Comparison of ENCODE assay signal across 17 cellular contexts in genomic region chr5:79792518-79792917, GRCh38.
DNase-seq lines count a peak whose midpoint lies in the region; ATAC-seq, FAIRE-seq and TF ChIP-seq lines count a peak whose summit lies in the region.
"Had no signal": no experiment of that assay in that cellular context is flagged by ENCODE, and none has a peak within 500 bp of the region (broad histone marks: within the 10 kb centered on the region; RNA-seq: fewer than 3 reads in every experiment).

No MANE protein-coding gene starts in this region.

- H3K4me1 ChIP-seq in left ventricle myocardium inferior (peaks cover 83% of the 10 kb centered on the region), kidney (ENCODE audit: control insufficient read depth in 1 of 2, insufficient read depth in 1 of 2, low read depth in 1 of 2, low read length in 2 of 2) (peaks cover 20 to 42% of the 10 kb centered on the region in 2 donors), skeletal muscle tissue (ENCODE audit: control insufficient read depth in 3 of 3, insufficient read depth in 3 of 3, low read length in 3 of 3) (peaks cover 34 to 54% (median 50%) of the 10 kb centered on the region in 3 donors)
- H3K4me1 ChIP-seq: A549, BE2C had no signal

- H3K27me3 Mint-ChIP-seq in nephron (ENCODE audit: low read depth), result peaks cover 7% of the 10 kb centered on the region

- peaks cover 9% of the 10 kb centered on the region for H3K4me1 Mint-ChIP-seq in nephron
- H3K4me1 Mint-ChIP-seq: CD4-positive, alpha-beta memory T cell; GM23338; H9 had no signal

- TF ChIP-seq CTCF in left ventricle myocardium inferior (IDR thresholded peaks at IDR 0.05; ENCODE audit: borderline replicate concordance), result no peak
- no peak for TF ChIP-seq CTCF in kidney (IDR thresholded peaks at IDR 0.05; ENCODE audit: borderline replicate concordance, extremely low read depth, insufficient read depth)
- TF ChIP-seq CTCF in nephron (IDR thresholded peaks at IDR 0.05; ENCODE audit: unreplicated experiment in 3 of 3), result no peak

- H3K36me3 Mint-ChIP-seq in nephron (ENCODE audit: low read depth), result peaks cover 47% of the 10 kb centered on the region

- no peak overlapping the region for H3K4me3 Mint-ChIP-seq in nephron
- H3K4me3 Mint-ChIP-seq: CD4-positive, alpha-beta memory T cell; GM23338; H9 had no signal

- H3K9me3 Mint-ChIP-seq in nephron, result peaks cover 3% of the 10 kb centered on the region
- H3K9me3 Mint-ChIP-seq: GM23338, H9 had no signal

- H3K9me3 ChIP-seq in left ventricle myocardium inferior (replicated peaks), result no peaks in the 10 kb centered on the region
- H3K9me3 ChIP-seq in kidney (ENCODE audit: control insufficient read depth in 1 of 2, low read length in 2 of 2), result no peaks in the 10 kb centered on the region
- H3K9me3 ChIP-seq in skeletal muscle tissue (ENCODE audit: control insufficient read depth in 3 of 3, low read length in 3 of 3), result no peaks in the 10 kb centered on the region
- H3K9me3 ChIP-seq: A549, BE2C had no signal

- H3K27me3 ChIP-seq in left ventricle myocardium inferior (ENCODE audit: low read depth) (no peaks in the 10 kb centered on the region), skeletal muscle tissue (ENCODE audit: control insufficient read depth in 3 of 3, insufficient read depth in 3 of 3, low read length in 3 of 3) (no peaks in the 10 kb centered on the region)
- H3K27me3 ChIP-seq: BE2C had no signal

- H3K27ac ChIP-seq in left ventricle myocardium inferior (replicated peaks) (peak overlapping the region; percentile 84), kidney (ENCODE audit: low read depth in 2 of 2, low read length in 2 of 2) (peak overlapping the region; percentile 77 to 82), skeletal muscle tissue (ENCODE audit: low read depth, low read length) (peak overlapping the region; percentile 79)
- H3K27ac ChIP-seq: A549, C4-2B had no signal

- no peak overlapping the region for H3K4me3 ChIP-seq in left ventricle myocardium inferior
- no peak overlapping the region for H3K4me3 ChIP-seq in kidney (ENCODE audit: low read length in 2 of 2)
- H3K4me3 ChIP-seq in skeletal muscle tissue (ENCODE audit: low read length in 3 of 3), result no peak overlapping the region
- H3K4me3 ChIP-seq: A549, GM12878, GM23338 had no signal

- no peak for ATAC-seq in left cardiac atrium
- ATAC-seq: A549, GM12878, GM23338 had no signal

- peaks cover 78% of the 10 kb centered on the region for H3K36me3 ChIP-seq in left ventricle myocardium inferior
- H3K36me3 ChIP-seq in kidney (ENCODE audit: control insufficient read depth in 1 of 2, insufficient read depth in 2 of 2, low read length in 2 of 2), result no peaks in the 10 kb centered on the region
- peaks cover 46 to 63% (median 55%) of the 10 kb centered on the region in 3 donors for H3K36me3 ChIP-seq in skeletal muscle tissue (ENCODE audit: control insufficient read depth in 3 of 3, insufficient read depth in 3 of 3, low read length in 3 of 3)
- H3K36me3 ChIP-seq: BE2C had no signal

- no peak overlapping the region for H3K9ac ChIP-seq in kidney (ENCODE audit: low read length in 2 of 2)
- no peak overlapping the region for H3K9ac ChIP-seq in skeletal muscle tissue (ENCODE audit: low read depth in 1 of 3, low read length in 3 of 3)

- intact Hi-C loops in left ventricle myocardium inferior (cut with micrococcal nuclease), result no loop called here
- intact Hi-C loops in left cardiac atrium (cut with DNase I), result no loop called here
- intact Hi-C loops in kidney (cut with DNase I), result no loop called here

- FAIRE-seq in kidney (lab: Jason Lieb, UNC), result no peak
- FAIRE-seq: A549, GM12878, GM18507 had no signal

- peak overlapping the region; percentile 43 to 69 (median 61) for H3K27ac Mint-ChIP-seq in nephron
- H3K27ac Mint-ChIP-seq: CD4-positive, alpha-beta memory T cell; GM23338; H9 had no signal

- DNase-seq in left ventricle myocardium inferior, result no peak
- no peak for DNase-seq in left cardiac atrium
- DNase-seq in kidney, result no peak
- DNase-seq in NCI-H1105 (lab: John Stamatoyannopoulos, UW), result no peak
- DNase-seq in islet precursor cell, result no peak
- DNase-seq in NCI-H2171 (lab: John Stamatoyannopoulos, UW), result no peak
- DNase-seq: BE2C; CD4-positive, alpha-beta memory T cell; DMS79; H9 had no signal
